12 cellular contexts compared by ENCODE assay signal in genomic region chr11:44633641-44634040, GRCh38.
A peak's percentile ranks its signal among the peaks of the same experiment; 100 is the strongest.
DNase-seq lines count a peak whose midpoint lies in the region; ATAC-seq, FAIRE-seq and TF ChIP-seq lines count a peak whose summit lies in the region.
"Had no signal": no experiment of that assay in that cellular context is flagged by ENCODE, and none has a peak within 500 bp of the region (broad histone marks: within the 10 kb centered on the region; RNA-seq: fewer than 3 reads in every experiment).

No MANE protein-coding gene starts in this region.

- DNase-seq in A549 (ENCODE audit: low read depth in 1 of 2, low spot score in 1 of 2), result peak in 1 of 2 experiments; percentile 17
- DNase-seq in D721Med (ENCODE audit: insufficient read length, low spot score), result no peak
- DNase-seq in OCI-M1 (lab: John Stamatoyannopoulos, UW), result peak; percentile 34
- DNase-seq in foreskin keratinocyte, result no peak
- DNase-seq in iPS-NIHi11 (ENCODE audit: low spot score), result no peak
- no peak for DNase-seq in KBM-7
- DNase-seq in hepatic stellate cell (ENCODE audit: low spot score), result no peak
- no peak for DNase-seq in activated T-helper 1 cell treated with anti-CD3 and anti-CD28 coated beads, Interleukin-12 subunit alpha, Interleukin-12 subunit beta, Interleukin-2, Interleukin-4 antibody, amounts not matched to agents 30 ng/mL and 10 ng/mL and 1 ng/mL, durations not matched to agents 14 hours and 24 hours and 36 hours (ENCODE audit: low spot score)
- DNase-seq: NCI-H774 had no signal

- H3K27me3 ChIP-seq in foreskin keratinocyte, result peaks cover 7% of the 10 kb centered on the region

- TF ChIP-seq CTCF in A549 (IDR thresholded peaks at IDR 0.05) (peak; percentile 30; the same call in 1 of the 3 replicates), D721Med (IDR thresholded peaks at IDR 0.05; ENCODE audit: insufficient read depth, missing control alignments) (peak; percentile 40), foreskin keratinocyte (conservative IDR thresholded peaks at IDR 0.05) (peak; percentile 29)

- H3K9me3 ChIP-seq in A549, result no peaks in the 10 kb centered on the region
- H3K9me3 ChIP-seq: stomach had no signal

- peak; percentile 27 to 43; a peak in 3 of 5 replicates for TF ChIP-seq RAD21 in A549 (conservative IDR thresholded peaks at IDR 0.05 in 1 of 2, IDR thresholded peaks at IDR 0.05 in 1 of 2)

- intact Hi-C loops in activated T-helper 1 cell treated with anti-CD3 and anti-CD28 coated beads, Interleukin-12 subunit alpha, Interleukin-12 subunit beta, Interleukin-2, Interleukin-4 antibody, amounts not matched to agents 30 ng/mL and 10 ng/mL and 1 ng/mL, durations not matched to agents 14 hours and 24 hours and 36 hours (cut with micrococcal nuclease), result no loop called here

- WGBS in A549 (ENCODE audit: missing lambda C conversion rate), result 27% methylated on average over 6 of the region's 6 CpGs

- CTCF ChIA-PET in A549 (lab: Yijun Ruan, JAX), result interaction anchor here (0.8 to 25.3 kb wide), 12 partner anchors 9 to 470 kb away, joined by 3 to 400 read pairs (median 4); no protein-coding TSS in a partner anchor

- TF ChIP-seq POLR2A in A549 (IDR thresholded peaks at IDR 0.05; ENCODE audit: low read length), result no peak

- no peaks in the 10 kb centered on the region for H3K9me3 Mint-ChIP-seq in activated T-helper 1 cell treated with anti-CD3 and anti-CD28 coated beads, Interleukin-12 subunit alpha, Interleukin-12 subunit beta, Interleukin-2, Interleukin-4 antibody, amounts not matched to agents 30 ng/mL and 10 ng/mL and 1 ng/mL, durations not matched to agents 14 hours and 24 hours and 36 hours

- POLR2A ChIA-PET in A549 (lab: Yijun Ruan, JAX), result no interaction called here

- peaks cover 8% of the 10 kb centered on the region for H3K4me1 Mint-ChIP-seq in activated T-helper 1 cell treated with anti-CD3 and anti-CD28 coated beads, Interleukin-12 subunit alpha, Interleukin-12 subunit beta, Interleukin-2, Interleukin-4 antibody, amounts not matched to agents 30 ng/mL and 10 ng/mL and 1 ng/mL, durations not matched to agents 14 hours and 24 hours and 36 hours (ENCODE audit: low read depth)

- TF ChIP-seq EP300 in A549 (IDR thresholded peaks at IDR 0.05), result no peak

- in situ Hi-C loops in KBM-7 (cut with MboI; ENCODE audit: low pct_unique_long_range_greater_than_20kb, low sequenced_read_pairs), result no loop called here

- H3K4me2 ChIP-seq in A549, result peak overlapping the region; percentile 72; the same call in 1 of the 3 replicates

- ATAC-seq in A549 (peak in 1 of 2 experiments; percentile 63; a peak in 3 of 6 replicates), foreskin keratinocyte (no peak)
- ATAC-seq: HepG2 had no signal

- no peak overlapping the region for H3K4me3 Mint-ChIP-seq in activated T-helper 1 cell treated with anti-CD3 and anti-CD28 coated beads, Interleukin-12 subunit alpha, Interleukin-12 subunit beta, Interleukin-2, Interleukin-4 antibody, amounts not matched to agents 30 ng/mL and 10 ng/mL and 1 ng/mL, durations not matched to agents 14 hours and 24 hours and 36 hours

- no peak overlapping the region for H3K27ac Mint-ChIP-seq in activated T-helper 1 cell treated with anti-CD3 and anti-CD28 coated beads, Interleukin-12 subunit alpha, Interleukin-12 subunit beta, Interleukin-2, Interleukin-4 antibody, amounts not matched to agents 30 ng/mL and 10 ng/mL and 1 ng/mL, durations not matched to agents 14 hours and 24 hours and 36 hours

- peaks cover 16% of the 10 kb centered on the region for H3K4me1 ChIP-seq in A549
- no peaks in the 10 kb centered on the region for H3K4me1 ChIP-seq in foreskin keratinocyte

- H3K36me3 Mint-ChIP-seq in activated T-helper 1 cell treated with anti-CD3 and anti-CD28 coated beads, Interleukin-12 subunit alpha, Interleukin-12 subunit beta, Interleukin-2, Interleukin-4 antibody, amounts not matched to agents 30 ng/mL and 10 ng/mL and 1 ng/mL, durations not matched to agents 14 hours and 24 hours and 36 hours (ENCODE audit: low read depth), result peaks cover 2% of the 10 kb centered on the region

- H3K27me3 Mint-ChIP-seq in activated T-helper 1 cell treated with anti-CD3 and anti-CD28 coated beads, Interleukin-12 subunit alpha, Interleukin-12 subunit beta, Interleukin-2, Interleukin-4 antibody, amounts not matched to agents 30 ng/mL and 10 ng/mL and 1 ng/mL, durations not matched to agents 14 hours and 24 hours and 36 hours (ENCODE audit: insufficient read depth), result peaks cover 17% of the 10 kb centered on the region

- H3K27ac ChIP-seq in A549 (no peak overlapping the region; a peak in 1 of 6 replicates), foreskin keratinocyte (no peak overlapping the region)
- H3K27ac ChIP-seq: stomach had no signal

- no peak overlapping the region for H3K4me3 ChIP-seq in A549
- H3K4me3 ChIP-seq: stomach had no signal

- FAIRE-seq in A549 (lab: Jason Lieb, UNC) (no peak), D721Med (lab: Jason Lieb, UNC) (no peak)
- FAIRE-seq: HepG2, TTC549 had no signal

TF ChIP-seq in A549, 52 proteins besides CTCF, POLR2A, EP300 and RAD21:
- TF ChIP-seq MAX (IDR thresholded peaks at IDR 0.05) (no peak), BHLHE40 (IDR thresholded peaks at IDR 0.05; ENCODE audit: low read depth, low read length) (no peak), NR3C1 (IDR thresholded peaks at IDR 0.05) (no peak), HMGXB4 (CRISPR knock-in tag; IDR thresholded peaks at IDR 0.05; ENCODE audit: borderline replicate concordance) (no peak), RARB (CRISPR knock-in tag; IDR thresholded peaks at IDR 0.05) (no peak), CBX2 (IDR thresholded peaks at IDR 0.05; ENCODE audit: borderline replicate concordance, low read depth) (no peak), JUN (IDR thresholded peaks at IDR 0.05) (no peak), EHF (CRISPR knock-in tag; IDR thresholded peaks at IDR 0.05) (no peak), CEBPB (IDR thresholded peaks at IDR 0.05) (no peak), POLR2AphosphoS2 (conservative IDR thresholded peaks at IDR 0.05; ENCODE audit: low read length) (no peak), JUNB (IDR thresholded peaks at IDR 0.05) (no peak), RFX5 (IDR thresholded peaks at IDR 0.05) (no peak), NPAS2 (CRISPR knock-in tag; IDR thresholded peaks at IDR 0.05; ENCODE audit: borderline replicate concordance) (no peak), RNF2 (IDR thresholded peaks at IDR 0.05; ENCODE audit: borderline replicate concordance, low read depth) (no peak)
